In the genomic region with DNA sequence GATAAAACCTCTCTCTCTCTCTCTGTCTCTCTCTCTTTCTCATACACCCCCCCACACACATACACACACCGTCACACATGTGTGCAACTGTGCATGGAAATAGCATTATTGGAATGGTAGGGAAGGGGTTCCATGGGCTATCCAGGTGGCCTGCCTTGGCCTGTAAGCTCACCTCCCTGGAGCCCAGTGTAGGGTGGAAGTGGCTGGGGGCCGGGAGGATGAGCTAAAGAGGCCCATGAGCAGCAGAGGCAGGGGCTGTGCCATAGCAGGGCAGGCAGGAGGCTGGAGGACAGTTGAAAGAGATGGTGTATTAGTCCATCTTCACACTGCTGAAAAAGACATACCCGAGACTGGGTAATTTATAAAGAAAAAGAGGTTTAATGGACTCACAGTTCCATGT, we compare ENCODE assay signal across 26 cellular contexts.
"Had no signal": no experiment of that assay in that cellular context is flagged by ENCODE, and none has a peak within 500 bp of the region (broad histone marks: within the 10 kb centered on the region; RNA-seq: fewer than 3 reads in every experiment).

No MANE protein-coding gene starts in this region.

- ATAC-seq: heart left ventricle, left colon, mucosa of descending colon, pancreas, psoas muscle had no signal

- H3K27me3 ChIP-seq: pancreas, right atrium auricular region, spleen, tibial artery had no signal

- H3K36me3 ChIP-seq: heart left ventricle, pancreas, right atrium auricular region, spleen, tibial artery, WERI-Rb-1 had no signal

- H3K9me3 Mint-ChIP-seq: activated naive CD8-positive, alpha-beta T cell treated with anti-CD3 and anti-CD28 coated beads, Interleukin-2, amount 10 ng/mL, durations not matched to agents 7 days and 5 days; activated T-helper 2 cell treated with anti-CD3 and anti-CD28 coated beads, Interferon-gamma antibody, Interleukin-2, Interleukin-4, amounts not matched to agents 10 μg/mL and 5 μg/mL and 100 μg/mL, durations not matched to agents 14 hours and 24 hours and 36 hours; T-helper 2 cell treated with Interferon-gamma antibody and Interleukin-4, amounts not matched to agents 5 μg/mL and 100 μg/mL, for 36 hours had no signal

- H3K9me3 ChIP-seq: heart left ventricle, mucosa of descending colon, pancreas, psoas muscle, right atrium auricular region, tibial artery had no signal

- H3K4me3 ChIP-seq: heart left ventricle, mucosa of descending colon, pancreas, psoas muscle, right atrium auricular region, tibial artery had no signal

- DNase-seq: activated CD4-positive, alpha-beta T cell treated with anti-CD3 and anti-CD28 coated beads for 1 hour; activated CD4-positive, alpha-beta T cell treated with anti-CD3 and anti-CD28 coated beads, Interleukin-2, amount 50 U/mL, for 4 hours; activated CD8-positive, alpha-beta memory T cell treated with anti-CD3 and anti-CD28 coated beads for 24 hours; activated CD8-positive, alpha-beta memory T cell treated with anti-CD3 and anti-CD28 coated beads, Interleukin-2, amount 50 U/mL, for 4 hours; activated naive CD4-positive, alpha-beta T cell; activated naive CD8-positive, alpha-beta T cell treated with anti-CD3 and anti-CD28 coated beads, Interleukin-2, amount 10 ng/mL, durations not matched to agents 7 days and 5 days; activated T-cell treated with anti-CD3 and anti-CD28 coated beads, Interleukin-2, amount 50 U/mL, for 24 hours; amniotic stem cell; cerebellar nuclear complex; cortex of kidney; heart left ventricle; islet precursor cell; left colon; mesendoderm; mucosa of descending colon; pancreas; psoas muscle; spleen; stimulated activated CD4-positive, alpha-beta T cell treated with anti-CD3 and anti-CD28 coated beads, Interleukin-4, amount 100 ng/mL, for 1 hour; tibial artery; WERI-Rb-1 had no signal

- H3K4me3 Mint-ChIP-seq: activated naive CD8-positive, alpha-beta T cell treated with anti-CD3 and anti-CD28 coated beads, Interleukin-2, amount 10 ng/mL, durations not matched to agents 7 days and 5 days; activated T-cell treated with anti-CD3 and anti-CD28 coated beads, Interleukin-2, amount 50 U/mL, for 24 hours; stimulated activated naive CD8-positive, alpha-beta T cell treated with anti-CD3 and anti-CD28 coated beads, Interleukin-15, Interleukin-2, amounts not matched to agents 100 ng/mL and 50 ng/mL, for 24 hours; T-helper 2 cell treated with Interferon-gamma antibody and Interleukin-4, amounts not matched to agents 5 μg/mL and 100 μg/mL, for 36 hours had no signal

- H3K36me3 Mint-ChIP-seq: activated naive CD8-positive, alpha-beta T cell treated with anti-CD3 and anti-CD28 coated beads, Interleukin-2, amount 10 ng/mL, durations not matched to agents 7 days and 5 days had no signal

- H3K4me1 ChIP-seq: pancreas, psoas muscle, right atrium auricular region, tibial artery had no signal

- H3K27ac Mint-ChIP-seq: activated T-cell treated with anti-CD3 and anti-CD28 coated beads, Interleukin-2, amount 50 U/mL, for 24 hours; activated T-helper 2 cell treated with anti-CD3 and anti-CD28 coated beads, Interferon-gamma antibody, Interleukin-2, Interleukin-4, amounts not matched to agents 10 μg/mL and 5 μg/mL and 100 μg/mL, durations not matched to agents 14 hours and 24 hours and 36 hours; stimulated activated naive CD8-positive, alpha-beta T cell treated with anti-CD3 and anti-CD28 coated beads, Interleukin-15, Interleukin-2, amounts not matched to agents 100 ng/mL and 50 ng/mL, for 24 hours; T-helper 2 cell treated with Interferon-gamma antibody and Interleukin-4, amounts not matched to agents 5 μg/mL and 100 μg/mL, for 36 hours had no signal

- H3K27me3 Mint-ChIP-seq: activated T-cell treated with anti-CD3 and anti-CD28 coated beads, Interleukin-2, amount 50 U/mL, for 24 hours; stimulated activated naive CD8-positive, alpha-beta T cell treated with anti-CD3 and anti-CD28 coated beads, Interleukin-15, Interleukin-2, amounts not matched to agents 100 ng/mL and 50 ng/mL, for 24 hours had no signal

- H3K27ac ChIP-seq: epithelial cell of prostate, heart left ventricle, pancreas, psoas muscle, right atrium auricular region, tibial artery, WERI-Rb-1 had no signal
